Comparison of ENCODE assay signal across 14 cellular contexts in the genomic region with DNA sequence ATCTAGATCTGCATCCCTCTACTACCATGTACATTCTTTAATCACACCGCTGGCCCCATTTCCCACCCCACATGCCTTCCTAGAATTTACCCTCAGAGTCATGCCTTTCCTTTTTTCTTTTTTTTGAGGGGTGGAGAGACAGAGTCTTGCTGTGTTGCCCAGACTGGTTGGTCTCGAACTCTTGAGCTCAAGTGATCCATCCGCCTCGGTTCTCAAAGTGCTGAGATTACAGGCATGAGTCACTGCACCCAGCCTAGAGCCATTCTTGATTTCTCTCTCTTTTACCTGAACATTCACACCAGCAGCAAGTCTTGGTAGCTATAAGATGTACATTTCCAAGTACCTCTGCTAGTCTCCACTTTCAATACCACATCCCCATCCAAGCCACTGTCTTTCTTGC. TPM values are rescaled to one million over a fixed set of nuclear protein-coding genes. Genes with fewer than 3 reads are reported as not detected.
DNase-seq lines count a peak whose midpoint lies in the region; ATAC-seq, FAIRE-seq and TF ChIP-seq lines count a peak whose summit lies in the region.
"Had no signal": no experiment of that assay in that cellular context is flagged by ENCODE, and none has a peak within 500 bp of the region (broad histone marks: within the 10 kb centered on the region; RNA-seq: fewer than 3 reads in every experiment).

No MANE protein-coding gene starts in this region.

- H3K27me3 Mint-ChIP-seq in Calu3 (ENCODE audit: unreplicated experiment) (peaks cover 24% of the 10 kb centered on the region), immature natural killer cell (ENCODE audit: low read depth in 3 of 3) (peaks cover 9% of the 10 kb centered on the region in 3 donors)
- no peaks in the 10 kb centered on the region for H3K27me3 Mint-ChIP-seq in activated CD8-positive, alpha-beta T cell treated with anti-CD3 and anti-CD28 coated beads, Interleukin-2, amount 10 ng/mL, durations not matched to agents 7 days and 5 days (ENCODE audit: low read depth)

- no peak for TF ChIP-seq POLR2A in H54 (IDR thresholded peaks at IDR 0.05; ENCODE audit: low read depth, low read length)

- no peak for TF ChIP-seq CTCF in 22Rv1 (IDR thresholded peaks at IDR 0.05)
- TF ChIP-seq CTCF in Calu3 (IDR thresholded peaks at IDR 0.05; ENCODE audit: unreplicated experiment) = no peak

- DNase-seq in Calu3 (no peak), immature natural killer cell (no peak), H54 (ENCODE audit: insufficient read length, low spot score) (no peak)
- no peak for DNase-seq in activated CD8-positive, alpha-beta T cell treated with anti-CD3 and anti-CD28 coated beads, Interleukin-2, amount 10 ng/mL, durations not matched to agents 7 days and 5 days
- DNase-seq in stimulated activated naive CD4-positive, alpha-beta T cell treated with Interleukin-2 at 50 U/mL for 16 hours (lab: John Stamatoyannopoulos, UW) = no peak
- DNase-seq: foreskin keratinocyte; NCI-H1092; NCI-H774; stimulated activated CD4-positive, alpha-beta T cell treated with anti-CD3 and anti-CD28 coated beads, Interleukin-4, amount 100 ng/mL, for 1 hour; testis had no signal

- H3K36me3 Mint-ChIP-seq in Calu3 (ENCODE audit: insufficient read depth, unreplicated experiment) (peaks cover 96% of the 10 kb centered on the region), immature natural killer cell (peaks cover 0 to 21% (median 5%) of the 10 kb centered on the region in 3 donors)
- H3K36me3 Mint-ChIP-seq in activated CD8-positive, alpha-beta T cell treated with anti-CD3 and anti-CD28 coated beads, Interleukin-2, amount 10 ng/mL, durations not matched to agents 7 days and 5 days (ENCODE audit: low read depth) = peaks cover 47% of the 10 kb centered on the region

- CTCF ChIA-PET in Calu3 (lab: Charles Lee) = interaction anchor here (0.7 to 3.5 kb wide), 2 partner anchors 30 to 41 kb away, joined by 3 to 12 read pairs; no protein-coding TSS in a partner anchor
- CTCF ChIA-PET in activated CD8-positive, alpha-beta T cell treated with anti-CD3 and anti-CD28 coated beads, Interleukin-2, amount 10 ng/mL, durations not matched to agents 7 days and 5 days (lab: Charles Lee) = interaction anchor here (1.0 to 8.0 kb wide), 8 partner anchors 9 to 180 kb away, joined by 3 to 106 read pairs (median 46); partner anchors contain the start of genes KIF22 and MAZ

- H3K4me1 Mint-ChIP-seq in Calu3 (ENCODE audit: low read depth, unreplicated experiment) = peaks cover 42% of the 10 kb centered on the region
- peaks cover 71% of the 10 kb centered on the region for H3K4me1 Mint-ChIP-seq in activated CD8-positive, alpha-beta T cell treated with anti-CD3 and anti-CD28 coated beads, Interleukin-2, amount 10 ng/mL, durations not matched to agents 7 days and 5 days (ENCODE audit: low read depth)
- H3K4me1 Mint-ChIP-seq in immature natural killer cell = peaks cover 64 to 78% of the 10 kb centered on the region in 2 donors

- peak overlapping the region; percentile 100 for H3K27ac ChIP-seq in 22Rv1
- H3K27ac ChIP-seq: foreskin keratinocyte, parathyroid adenoma, testis had no signal

- intact Hi-C loops in Calu3 (cut with micrococcal nuclease; ENCODE audit: unreplicated experiment) = loop anchor here (10.0 kb wide), 1 partner anchor 113 kb away; no protein-coding TSS in a partner anchor

- FAIRE-seq in H54 (lab: Jason Lieb, UNC) = no peak

- ATAC-seq in activated CD8-positive, alpha-beta T cell treated with anti-CD3 and anti-CD28 coated beads, Interleukin-2, amount 10 ng/mL, durations not matched to agents 7 days and 5 days = no peak
- ATAC-seq in GM18861 (IDR thresholded peaks at IDR 0.05; ENCODE audit: unreplicated experiment) (no peak), GM19397 (IDR thresholded peaks at IDR 0.05; ENCODE audit: unreplicated experiment) (no peak)
- ATAC-seq: foreskin keratinocyte had no signal

- POLR2A ChIA-PET in activated CD8-positive, alpha-beta T cell treated with anti-CD3 and anti-CD28 coated beads, Interleukin-2, amount 10 ng/mL, durations not matched to agents 7 days and 5 days (lab: Charles Lee) = interaction anchor here (1.3 to 4.1 kb wide), 4 partner anchors 9 to 109 kb away, joined by 4 to 29 read pairs (median 7); no protein-coding TSS in a partner anchor

- no TSS peak for BruUV-seq in Calu3 (replicated peaks; lab: Mats Ljungman, UMichigan)

- H3K4me3 Mint-ChIP-seq in Calu3 (ENCODE audit: low read depth, unreplicated experiment) (peak overlapping the region; percentile 52), immature natural killer cell (peak overlapping the region; percentile 65 to 82 (median 76))
- peak overlapping the region; percentile 98 for H3K4me3 Mint-ChIP-seq in activated CD8-positive, alpha-beta T cell treated with anti-CD3 and anti-CD28 coated beads, Interleukin-2, amount 10 ng/mL, durations not matched to agents 7 days and 5 days

- H3K27ac Mint-ChIP-seq in Calu3 (ENCODE audit: unreplicated experiment) = no peak overlapping the region
- peak overlapping the region; percentile 83 for H3K27ac Mint-ChIP-seq in activated CD8-positive, alpha-beta T cell treated with anti-CD3 and anti-CD28 coated beads, Interleukin-2, amount 10 ng/mL, durations not matched to agents 7 days and 5 days
- peak overlapping the region; percentile 66 to 88 (median 74) for H3K27ac Mint-ChIP-seq in immature natural killer cell

- no peaks in the 10 kb centered on the region for H3K9me3 Mint-ChIP-seq in Calu3 (ENCODE audit: low read depth, unreplicated experiment)
- H3K9me3 Mint-ChIP-seq in activated CD8-positive, alpha-beta T cell treated with anti-CD3 and anti-CD28 coated beads, Interleukin-2, amount 10 ng/mL, durations not matched to agents 7 days and 5 days (ENCODE audit: insufficient read depth) = no peaks in the 10 kb centered on the region
- H3K9me3 Mint-ChIP-seq in immature natural killer cell = no peaks in the 10 kb centered on the region

RNA-seq across cellular contexts. Expression of gene PAGR1, which starts 2.1 kb away (rescaled TPM):
- 30.4 and 32.0 TPM in 2 replicates for total RNA-seq in Calu3 (2022)
- total RNA-seq in activated CD8-positive, alpha-beta T cell treated with anti-CD3 and anti-CD28 coated beads, Interleukin-2, amount 10 ng/mL, durations not matched to agents 7 days and 5 days = 10 to 100 TPM; 39.1 TPM
- 10 to 100 TPM; 44.8 to 55.2 (median 46.1) TPM for polyA plus RNA-seq in immature natural killer cell

RNA-seq across cellular contexts. Expression of gene MVP, which starts 2.2 kb away (rescaled TPM):
- total RNA-seq in Calu3 (2022) = 164 and 215 TPM in 2 replicates
- 100 to 1,000 TPM; 122 to 125 TPM for total RNA-seq in activated CD8-positive, alpha-beta T cell treated with anti-CD3 and anti-CD28 coated beads, Interleukin-2, amount 10 ng/mL, durations not matched to agents 7 days and 5 days
- 100 to 1,000 TPM; 103 to 195 (median 142) TPM for polyA plus RNA-seq in immature natural killer cell

RNA-seq across cellular contexts. Expression of gene PRRT2, which starts 6.1 kb away (rescaled TPM):
- 0.78 and 1.8 TPM in 2 replicates for total RNA-seq in Calu3 (2022)
- under 1 TPM; 0.16 to 0.83 TPM for total RNA-seq in activated CD8-positive, alpha-beta T cell treated with anti-CD3 and anti-CD28 coated beads, Interleukin-2, amount 10 ng/mL, durations not matched to agents 7 days and 5 days
- polyA plus RNA-seq in immature natural killer cell = not detected

RNA-seq across cellular contexts. Expression of gene MAZ, which starts 11.8 kb away (rescaled TPM):
- total RNA-seq in Calu3 (2022) = 230 and 257 TPM in 2 replicates
- total RNA-seq in activated CD8-positive, alpha-beta T cell treated with anti-CD3 and anti-CD28 coated beads, Interleukin-2, amount 10 ng/mL, durations not matched to agents 7 days and 5 days = 100 to 1,000 TPM; 455 to 494 TPM
- 10 to 100 TPM; 49.2 to 54.8 (median 52.7) TPM for polyA plus RNA-seq in immature natural killer cell

RNA-seq across cellular contexts. Expression of gene KIF22, which starts 27.5 kb away (rescaled TPM):
- total RNA-seq in Calu3 (2022) = 130 and 134 TPM in 2 replicates
- total RNA-seq in activated CD8-positive, alpha-beta T cell treated with anti-CD3 and anti-CD28 coated beads, Interleukin-2, amount 10 ng/mL, durations not matched to agents 7 days and 5 days = 100 to 1,000 TPM; 229 to 233 TPM
- polyA plus RNA-seq in immature natural killer cell = 10 to 100 TPM; 33.1 to 45.2 (median 33.3) TPM
